ENCODE assay signal across 8 cellular contexts in the genomic region with DNA sequence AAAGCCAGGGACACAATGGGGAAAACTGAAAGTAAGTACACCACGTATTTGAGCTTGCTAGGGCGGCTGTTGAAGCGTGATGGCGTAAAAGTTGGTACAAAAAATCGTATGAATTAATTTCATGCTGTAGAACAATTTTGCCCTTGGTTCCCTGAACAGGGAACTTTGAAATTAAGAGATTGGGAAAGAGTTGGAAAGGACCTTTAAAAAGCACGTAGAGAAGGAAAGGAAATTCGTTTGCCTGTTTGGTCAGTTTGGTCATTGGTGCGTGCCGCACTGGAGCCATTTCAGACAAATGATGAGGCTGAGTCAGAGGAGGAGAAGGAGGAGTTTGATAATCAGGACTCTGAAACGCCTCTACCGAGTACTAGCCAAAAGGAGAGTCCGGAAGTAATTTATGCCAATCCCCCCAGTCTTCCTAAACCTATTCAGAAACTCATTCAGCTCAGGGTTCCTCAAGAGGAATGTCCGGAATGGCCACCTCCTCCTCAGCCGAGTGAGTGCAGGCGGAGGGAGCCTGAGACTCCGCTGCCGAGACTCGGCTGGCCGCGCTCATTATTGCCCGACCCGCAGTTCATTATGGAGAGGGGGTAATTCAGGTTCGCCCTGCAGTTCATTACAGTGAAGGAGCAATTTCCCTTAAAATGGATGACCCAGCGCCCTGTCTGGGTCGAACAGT. TPM values are rescaled to one million over a fixed set of nuclear protein-coding genes. Genes with fewer than 3 reads are reported as not detected.
DNase-seq lines count a peak whose midpoint lies in the region; ATAC-seq and TF ChIP-seq lines count a peak whose summit lies in the region.

No MANE protein-coding gene starts in this region.

- H3K36me3 ChIP-seq in mucosa of stomach (ENCODE audit: control insufficient read depth, insufficient read depth, low read length): no peaks in the 10 kb centered on the region

- peak overlapping the region; percentile 81 for H3K4me3 ChIP-seq in mucosa of stomach (ENCODE audit: low read length)

- DNase-seq in AG08395 (ENCODE audit: low spot score) (peak; percentile 68), NCI-H226 (peak; percentile 82), erythroblast (lab: John Stamatoyannopoulos, UW) (peak; percentile 82 to 83), type B pancreatic cell (ENCODE audit: extremely low spot score, unreplicated experiment) (no peak)
- DNase-seq in activated CD8-positive, alpha-beta T cell treated with anti-CD3 and anti-CD28 coated beads, Interleukin-2, amount 10 ng/mL, durations not matched to agents 7 days and 5 days: peak; percentile 50

- ATAC-seq in GM18519 (IDR thresholded peaks at IDR 0.05; ENCODE audit: low FRiP score, unreplicated experiment) (peak; percentile 75), HG02885 (IDR thresholded peaks at IDR 0.05; ENCODE audit: poor library complexity, unreplicated experiment) (peak; percentile 89)
- ATAC-seq in activated CD8-positive, alpha-beta T cell treated with anti-CD3 and anti-CD28 coated beads, Interleukin-2, amount 10 ng/mL, durations not matched to agents 7 days and 5 days: peak; percentile 86

- H3K9me3 Mint-ChIP-seq in activated CD8-positive, alpha-beta T cell treated with anti-CD3 and anti-CD28 coated beads, Interleukin-2, amount 10 ng/mL, durations not matched to agents 7 days and 5 days (ENCODE audit: insufficient read depth): no peaks in the 10 kb centered on the region
- no peaks in the 10 kb centered on the region for H3K9me3 Mint-ChIP-seq in type B pancreatic cell

- POLR2A ChIA-PET in activated CD8-positive, alpha-beta T cell treated with anti-CD3 and anti-CD28 coated beads, Interleukin-2, amount 10 ng/mL, durations not matched to agents 7 days and 5 days (lab: Charles Lee): interaction anchor here (0.6 to 1.7 kb wide), 3 partner anchors 10 to 705 kb away, joined by 3 to 7 read pairs (median 7); a partner anchor contains a TSS

- H3K27me3 ChIP-seq in mucosa of stomach (ENCODE audit: control insufficient read depth, insufficient read depth, low read length): no peaks in the 10 kb centered on the region

- H3K4me3 Mint-ChIP-seq in activated CD8-positive, alpha-beta T cell treated with anti-CD3 and anti-CD28 coated beads, Interleukin-2, amount 10 ng/mL, durations not matched to agents 7 days and 5 days: peak overlapping the region; percentile 84
- peak overlapping the region; percentile 91 for H3K4me3 Mint-ChIP-seq in type B pancreatic cell

- CTCF ChIA-PET in activated CD8-positive, alpha-beta T cell treated with anti-CD3 and anti-CD28 coated beads, Interleukin-2, amount 10 ng/mL, durations not matched to agents 7 days and 5 days (lab: Charles Lee): interaction anchor here (0.7 to 2.2 kb wide), 10 partner anchors 11 to 707 kb away, joined by 3 to 28 read pairs (median 4); no protein-coding TSS in a partner anchor

- H3K27ac Mint-ChIP-seq in activated CD8-positive, alpha-beta T cell treated with anti-CD3 and anti-CD28 coated beads, Interleukin-2, amount 10 ng/mL, durations not matched to agents 7 days and 5 days: peak overlapping the region; percentile 50
- H3K27ac Mint-ChIP-seq in type B pancreatic cell: peak overlapping the region; percentile 93

- H3K4me1 ChIP-seq in mucosa of stomach (ENCODE audit: control insufficient read depth, insufficient read depth, low read length): no peaks in the 10 kb centered on the region

- no peaks in the 10 kb centered on the region for H3K27me3 Mint-ChIP-seq in activated CD8-positive, alpha-beta T cell treated with anti-CD3 and anti-CD28 coated beads, Interleukin-2, amount 10 ng/mL, durations not matched to agents 7 days and 5 days (ENCODE audit: low read depth)
- no peaks in the 10 kb centered on the region for H3K27me3 Mint-ChIP-seq in type B pancreatic cell

- peaks cover 16% of the 10 kb centered on the region for H3K4me1 Mint-ChIP-seq in activated CD8-positive, alpha-beta T cell treated with anti-CD3 and anti-CD28 coated beads, Interleukin-2, amount 10 ng/mL, durations not matched to agents 7 days and 5 days (ENCODE audit: low read depth)
- peaks cover 12% of the 10 kb centered on the region for H3K4me1 Mint-ChIP-seq in type B pancreatic cell (ENCODE audit: unreplicated experiment)

- TF ChIP-seq POLR2A in erythroblast (IDR thresholded peaks at IDR 0.05; ENCODE audit: low read length): peak; percentile 79

- H3K9me3 ChIP-seq in mucosa of stomach (ENCODE audit: control insufficient read depth, low read length): no peaks in the 10 kb centered on the region

- TF ChIP-seq CTCF in type B pancreatic cell (conservative IDR thresholded peaks at IDR 0.05): no peak

- H3K9ac ChIP-seq in mucosa of stomach (ENCODE audit: low read length): peak overlapping the region; percentile 79

- H3K36me3 Mint-ChIP-seq in activated CD8-positive, alpha-beta T cell treated with anti-CD3 and anti-CD28 coated beads, Interleukin-2, amount 10 ng/mL, durations not matched to agents 7 days and 5 days (ENCODE audit: low read depth): no peaks in the 10 kb centered on the region
- H3K36me3 Mint-ChIP-seq in type B pancreatic cell: no peaks in the 10 kb centered on the region

RNA-seq across cellular contexts. Expression of a gene that starts 59.2 kb away (rescaled TPM):
- under 1 TPM; 0.81 to 0.82 TPM for total RNA-seq in activated CD8-positive, alpha-beta T cell treated with anti-CD3 and anti-CD28 coated beads, Interleukin-2, amount 10 ng/mL, durations not matched to agents 7 days and 5 days
- 10.5 and 28.9 TPM in 2 replicates for total RNA-seq in type B pancreatic cell (ENCODE audit: low replicate concordance)
